1 cellular context compared by ENCODE assay signal in genomic region chr5:180908400-180908799, GRCh38.
TF ChIP-seq lines count a peak whose summit lies in the region.

No MANE protein-coding gene starts in this region.

TF ChIP-seq in H1, 55 proteins besides CTCF, POLR2A, EP300 and RAD21:
- no peak for TF ChIP-seq SIN3A (conservative IDR thresholded peaks at IDR 0.05 in 1 of 2, IDR thresholded peaks at IDR 0.05 in 1 of 2; ENCODE audit: low read depth in 1 of 2, low read length in 2 of 2)
- TF ChIP-seq RNF2 (IDR thresholded peaks at IDR 0.05; ENCODE audit: borderline replicate concordance, low read depth, low read length, missing control alignments, poor library complexity, severe bottlenecking) = no peak
- TF ChIP-seq, protein P1, sequence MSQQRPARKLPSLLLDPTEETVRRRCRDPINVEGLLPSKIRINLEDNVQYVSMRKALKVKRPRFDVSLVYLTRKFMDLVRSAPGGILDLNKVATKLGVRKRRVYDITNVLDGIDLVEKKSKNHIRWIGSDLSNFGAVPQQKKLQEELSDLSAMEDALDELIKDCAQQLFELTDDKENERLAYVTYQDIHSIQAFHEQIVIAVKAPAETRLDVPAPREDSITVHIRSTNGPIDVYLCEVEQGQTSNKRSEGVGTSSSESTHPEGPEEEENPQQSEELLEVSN (IDR thresholded peaks at IDR 0.05) = no peak
- TF ChIP-seq TEAD4 (IDR thresholded peaks at IDR 0.05; ENCODE audit: low read depth, low read length) = no peak
- TF ChIP-seq GABPA (IDR thresholded peaks at IDR 0.05; ENCODE audit: borderline replicate concordance, insufficient read depth, low read length) = no peak
- no peak for TF ChIP-seq CREB1 (IDR thresholded peaks at IDR 0.05)
- no peak for TF ChIP-seq NANOG (IDR thresholded peaks at IDR 0.05; ENCODE audit: insufficient read depth, low read depth, low read length, poor library complexity, severe bottlenecking)
- TF ChIP-seq RBBP5 (IDR thresholded peaks at IDR 0.05; ENCODE audit: borderline replicate concordance, low read depth, low read length) = no peak
- TF ChIP-seq TCF12 (IDR thresholded peaks at IDR 0.05; ENCODE audit: low read depth, low read length) = no peak
- no peak for TF ChIP-seq TAF7 (optimal IDR thresholded peaks at IDR 0.05; ENCODE audit: borderline replicate concordance, low read depth, low read length)
